ENCODE assay signal across 8 cellular contexts in the genomic region with DNA sequence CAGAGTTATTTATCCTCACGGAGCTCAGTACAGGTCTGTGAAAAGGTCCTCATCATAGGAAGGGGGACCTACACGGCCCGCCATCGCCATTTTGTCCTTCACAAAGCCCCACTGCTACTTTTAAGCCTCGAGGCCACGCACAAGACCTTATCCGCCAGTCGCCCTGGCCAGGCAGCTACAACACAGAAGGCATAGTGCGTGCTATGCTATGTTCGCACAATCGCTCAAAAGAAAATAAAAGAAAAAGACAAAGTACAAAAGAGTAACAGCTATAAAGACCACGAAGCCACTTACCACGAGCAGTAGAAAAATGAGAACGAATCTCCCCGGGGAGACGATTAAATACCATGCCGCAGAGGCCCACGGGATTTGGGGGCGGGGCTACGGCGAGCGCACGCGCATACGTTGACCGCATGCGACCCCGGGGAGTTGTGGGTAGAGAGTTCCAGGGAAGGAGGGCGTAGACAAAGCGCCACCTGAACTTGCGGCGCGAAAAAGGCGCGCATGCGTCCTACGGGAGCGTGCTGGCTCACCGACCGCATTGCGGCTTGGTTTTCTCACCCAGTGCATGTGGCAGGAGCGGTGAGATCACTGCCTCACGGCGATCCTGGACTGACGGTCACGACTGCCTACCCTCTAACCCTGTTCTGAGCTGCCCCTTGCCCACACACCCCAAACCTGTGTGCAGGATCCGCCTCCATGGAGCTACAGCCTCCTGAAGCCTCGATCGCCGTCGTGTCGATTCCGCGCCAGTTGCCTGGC. TPM values are rescaled to one million over a fixed set of nuclear protein-coding genes. Genes with fewer than 3 reads are reported as not detected.
DNase-seq lines count a peak whose midpoint lies in the region; ATAC-seq and TF ChIP-seq lines count a peak whose summit lies in the region.

No MANE protein-coding gene starts in this region.

- H3K4me1 ChIP-seq in SJSA1 (replicated peaks), result peaks cover 26% of the 10 kb centered on the region
- peaks cover 10 to 39% (median 24%) of the 10 kb centered on the region in 3 donors for H3K4me1 ChIP-seq in gastroesophageal sphincter
- peaks cover 50% of the 10 kb centered on the region for H3K4me1 ChIP-seq in suprapubic skin

- peaks cover 53% of the 10 kb centered on the region for H3K4me1 Mint-ChIP-seq in activated naive CD4-positive, alpha-beta T cell treated with anti-CD3 and anti-CD28 coated beads for 36 hours (ENCODE audit: low read depth)

- intact Hi-C loops in activated naive CD4-positive, alpha-beta T cell treated with anti-CD3 and anti-CD28 coated beads for 36 hours (cut with micrococcal nuclease), result loop anchor here (1.0 to 5.0 kb wide), 7 partner anchors 13 to 183 kb away; a partner anchor contains a TSS

- POLR2A ChIA-PET in HEK293T (lab: Yijun Ruan, JAX), result interaction anchor here (0.6 to 9.9 kb wide), 39 partner anchors 10 to 264 kb away, joined by 3 to 331 read pairs (median 7); a partner anchor contains a TSS

- H3K36me3 Mint-ChIP-seq in activated naive CD4-positive, alpha-beta T cell treated with anti-CD3 and anti-CD28 coated beads for 36 hours (ENCODE audit: low read depth), result peaks cover 72% of the 10 kb centered on the region

- DNase-seq in GM03348 (ENCODE audit: low spot score), result peak; percentile 97
- peak; percentile 98 for DNase-seq in HEK293T (ENCODE audit: extremely low spot score)
- peak; percentile 98 for DNase-seq in MV-4-11 (lab: John Stamatoyannopoulos, UW)
- peak; percentile 99 for DNase-seq in SJSA1 (ENCODE audit: low read depth in 1 of 2, low spot score in 2 of 2)
- peak; percentile 98 for DNase-seq in activated naive CD4-positive, alpha-beta T cell treated with anti-CD3 and anti-CD28 coated beads for 36 hours
- DNase-seq in nucleus accumbens (lab: John Stamatoyannopoulos, UW), result peak; percentile 46 to 98 (median 94)
- DNase-seq in suprapubic skin (ENCODE audit: low spot score in 2 of 2), result peak; percentile 98

- H3K27me3 ChIP-seq in SJSA1 (replicated peaks) (no peaks in the 10 kb centered on the region), gastroesophageal sphincter (no peaks in the 10 kb centered on the region), suprapubic skin (no peaks in the 10 kb centered on the region)

- TF ChIP-seq POLR2A in gastroesophageal sphincter (IDR thresholded peaks at IDR 0.05) (peak; percentile 93 to 97), suprapubic skin (IDR thresholded peaks at IDR 0.05) (peak; percentile 95)

- WGBS in gastroesophageal sphincter (ENCODE audit: low coverage in 1 of 2), 2 donors, result 1 to 10% methylated on average over 2 to 36 of the region's 54 CpGs
- under 1% methylated on average over 44 of the region's 54 CpGs for WGBS in suprapubic skin

- TF ChIP-seq EP300 in gastroesophageal sphincter (IDR thresholded peaks at IDR 0.05), result no peak
- no peak for TF ChIP-seq EP300 in suprapubic skin (IDR thresholded peaks at IDR 0.05)

- TF ChIP-seq CTCF in gastroesophageal sphincter (IDR thresholded peaks at IDR 0.05) (peak in 2 of 4 experiments; percentile 16 to 22), suprapubic skin (IDR thresholded peaks at IDR 0.05) (no peak)

- H3K36me3 ChIP-seq in SJSA1, result peaks cover 46% of the 10 kb centered on the region
- peaks cover 5 to 32% of the 10 kb centered on the region in 2 donors for H3K36me3 ChIP-seq in gastroesophageal sphincter
- peaks cover 28% of the 10 kb centered on the region for H3K36me3 ChIP-seq in suprapubic skin

- H3K9me3 Mint-ChIP-seq in activated naive CD4-positive, alpha-beta T cell treated with anti-CD3 and anti-CD28 coated beads for 36 hours, result no peaks in the 10 kb centered on the region

- H3K4me3 ChIP-seq in SJSA1 (peak overlapping the region; percentile 54), gastroesophageal sphincter (peak overlapping the region; percentile 75 to 83), suprapubic skin (peak overlapping the region; percentile 88)

- peak overlapping the region; percentile 99 for H3K4me3 Mint-ChIP-seq in activated naive CD4-positive, alpha-beta T cell treated with anti-CD3 and anti-CD28 coated beads for 36 hours

- no peaks in the 10 kb centered on the region for H3K9me3 ChIP-seq in SJSA1 (replicated peaks)
- H3K9me3 ChIP-seq in gastroesophageal sphincter, result no peaks in the 10 kb centered on the region
- H3K9me3 ChIP-seq in suprapubic skin, result no peaks in the 10 kb centered on the region

- ATAC-seq in gastroesophageal sphincter, result peak; percentile 100

- CTCF ChIA-PET in HEK293T (lab: Yijun Ruan, JAX), result interaction anchor here (0.6 kb wide), 1 partner anchor 18 kb away, joined by 3 read pairs; no protein-coding TSS in a partner anchor
- CTCF ChIA-PET in activated naive CD4-positive, alpha-beta T cell treated with anti-CD3 and anti-CD28 coated beads for 36 hours (lab: Charles Lee), result interaction anchor here (0.6 to 3.4 kb wide), 12 partner anchors 10 to 284 kb away, joined by 3 to 28 read pairs (median 4); a partner anchor contains a TSS

- H3K27me3 Mint-ChIP-seq in activated naive CD4-positive, alpha-beta T cell treated with anti-CD3 and anti-CD28 coated beads for 36 hours (ENCODE audit: low read depth), result no peaks in the 10 kb centered on the region

- H3K27ac Mint-ChIP-seq in activated naive CD4-positive, alpha-beta T cell treated with anti-CD3 and anti-CD28 coated beads for 36 hours, result peak overlapping the region; percentile 96

- H3K27ac ChIP-seq in SJSA1, result peak overlapping the region; percentile 64
- H3K27ac ChIP-seq in gastroesophageal sphincter, result peak overlapping the region; percentile 77 to 86 (median 86)
- H3K27ac ChIP-seq in suprapubic skin, result peak overlapping the region; percentile 85

TF ChIP-seq in HEK293T, 16 proteins besides CTCF, POLR2A, EP300 and RAD21:
- TF ChIP-seq ELF4 (IDR thresholded peaks at IDR 0.05), result peak; percentile 99
- no peak for TF ChIP-seq ZNF384 (IDR thresholded peaks at IDR 0.05)
- no peak; the same call in 1 of the 2 replicates for TF ChIP-seq LEF1 (IDR thresholded peaks at IDR 0.05; ENCODE audit: borderline replicate concordance)
- TF ChIP-seq, protein P1, sequence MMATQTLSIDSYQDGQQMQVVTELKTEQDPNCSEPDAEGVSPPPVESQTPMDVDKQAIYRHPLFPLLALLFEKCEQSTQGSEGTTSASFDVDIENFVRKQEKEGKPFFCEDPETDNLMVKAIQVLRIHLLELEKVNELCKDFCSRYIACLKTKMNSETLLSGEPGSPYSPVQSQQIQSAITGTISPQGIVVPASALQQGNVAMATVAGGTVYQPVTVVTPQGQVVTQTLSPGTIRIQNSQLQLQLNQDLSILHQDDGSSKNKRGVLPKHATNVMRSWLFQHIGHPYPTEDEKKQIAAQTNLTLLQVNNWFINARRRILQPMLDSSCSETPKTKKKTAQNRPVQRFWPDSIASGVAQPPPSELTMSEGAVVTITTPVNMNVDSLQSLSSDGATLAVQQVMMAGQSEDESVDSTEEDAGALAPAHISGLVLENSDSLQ (IDR thresholded peaks at IDR 0.05), result no peak
- no peak for TF ChIP-seq BHLHE40 (IDR thresholded peaks at IDR 0.05; ENCODE audit: borderline replicate concordance)
- TF ChIP-seq FOXA1 (IDR thresholded peaks at IDR 0.05), result no peak
- TF ChIP-seq SP1 (IDR thresholded peaks at IDR 0.05), result no peak
- TF ChIP-seq L3MBTL2 (conservative IDR thresholded peaks at IDR 0.05), result peak; percentile 93
- TF ChIP-seq FOXM1 (IDR thresholded peaks at IDR 0.05; ENCODE audit: borderline replicate concordance), result no peak
- peak; percentile 78 for TF ChIP-seq NFRKB (IDR thresholded peaks at IDR 0.05)
- TF ChIP-seq ARNT (IDR thresholded peaks at IDR 0.05), result no peak; the same call in 1 of the 2 replicates
- peak; percentile 6; the same call in 1 of the 2 replicates for TF ChIP-seq CTBP1 (IDR thresholded peaks at IDR 0.05; ENCODE audit: borderline replicate concordance)
- no peak for TF ChIP-seq HDGF (IDR thresholded peaks at IDR 0.05; ENCODE audit: borderline replicate concordance)
- TF ChIP-seq FOXK2 (IDR thresholded peaks at IDR 0.05), result no peak
- no peak for TF ChIP-seq SUZ12 (IDR thresholded peaks at IDR 0.05)
- peak; percentile 57; the same call in 1 of the 2 replicates for TF ChIP-seq TARDBP (IDR thresholded peaks at IDR 0.05)

RNA-seq across cellular contexts. Expression of a gene that starts 16.4 kb away (rescaled TPM):
- total RNA-seq in SJSA1 (2014; rRNA removed; shearing (Covaris generic)), result 97.4 and 102 TPM in 2 replicates
- total RNA-seq in activated naive CD4-positive, alpha-beta T cell treated with anti-CD3 and anti-CD28 coated beads for 36 hours, result 10 to 100 TPM; 74.4 to 78.7 TPM
- total RNA-seq in gastroesophageal sphincter (10 to 100 TPM; 26.6 to 46.8 (median 39.3) TPM), suprapubic skin (10 to 100 TPM; 63.3 to 79.8 (median 70.3) TPM)

RNA-seq across cellular contexts. Expression of a gene that starts 23.1 kb away (rescaled TPM):
- total RNA-seq in SJSA1 (2014; rRNA removed; shearing (Covaris generic)), result not detected in 2 replicates
- not detected for total RNA-seq in activated naive CD4-positive, alpha-beta T cell treated with anti-CD3 and anti-CD28 coated beads for 36 hours
- total RNA-seq in gastroesophageal sphincter (not detected), suprapubic skin (not detected)

RNA-seq across cellular contexts. Expression of a gene that starts 23.9 kb away (rescaled TPM):
- 45.7 and 45.8 TPM in 2 replicates for total RNA-seq in SJSA1 (2014; rRNA removed; shearing (Covaris generic))
- total RNA-seq in activated naive CD4-positive, alpha-beta T cell treated with anti-CD3 and anti-CD28 coated beads for 36 hours, result 10 to 100 TPM; 22.7 to 23.0 TPM
- 10 to 100 TPM; 23.3 to 31.6 (median 27.8) TPM for total RNA-seq in gastroesophageal sphincter
- 10 to 100 TPM; 26.8 to 47.8 (median 43.2) TPM for total RNA-seq in suprapubic skin

RNA-seq across cellular contexts. Expression of a gene that starts 24.9 kb away (rescaled TPM):
- 452 and 454 TPM in 2 replicates for total RNA-seq in SJSA1 (2014; rRNA removed; shearing (Covaris generic))
- total RNA-seq in activated naive CD4-positive, alpha-beta T cell treated with anti-CD3 and anti-CD28 coated beads for 36 hours, result 100 to 1,000 TPM; 419 to 472 TPM
- total RNA-seq in gastroesophageal sphincter, result 100 to 1,000 TPM in 1 of 4 donors, 10 to 100 TPM in 3; 66.9 to 144 (median 80.2) TPM
- 100 to 1,000 TPM; 170 to 234 (median 198) TPM for total RNA-seq in suprapubic skin

RNA-seq across cellular contexts. Expression of a gene that starts 50.5 kb away (rescaled TPM):
- total RNA-seq in SJSA1 (2014; rRNA removed; shearing (Covaris generic)), result 33.6 and 33.8 TPM in 2 replicates
- total RNA-seq in activated naive CD4-positive, alpha-beta T cell treated with anti-CD3 and anti-CD28 coated beads for 36 hours, result 10 to 100 TPM; 44.6 to 46.0 TPM
- total RNA-seq in gastroesophageal sphincter, result 10 to 100 TPM; 33.2 to 72.3 (median 57.2) TPM
- total RNA-seq in suprapubic skin, result 100 to 1,000 TPM in 3 of 4 donors, 10 to 100 TPM in 1; 88.1 to 156 (median 115) TPM

Comparison
In these comparisons a context has a peak if more than half of its experiments do, and no peak if none do; other contexts are left out.
1. Peak in every context shown above with its lines: DNase-seq, ATAC-seq, H3K4me3 ChIP-seq and H3K27ac ChIP-seq.